ENCODE assay signal across 25 cellular contexts in the genomic region with DNA sequence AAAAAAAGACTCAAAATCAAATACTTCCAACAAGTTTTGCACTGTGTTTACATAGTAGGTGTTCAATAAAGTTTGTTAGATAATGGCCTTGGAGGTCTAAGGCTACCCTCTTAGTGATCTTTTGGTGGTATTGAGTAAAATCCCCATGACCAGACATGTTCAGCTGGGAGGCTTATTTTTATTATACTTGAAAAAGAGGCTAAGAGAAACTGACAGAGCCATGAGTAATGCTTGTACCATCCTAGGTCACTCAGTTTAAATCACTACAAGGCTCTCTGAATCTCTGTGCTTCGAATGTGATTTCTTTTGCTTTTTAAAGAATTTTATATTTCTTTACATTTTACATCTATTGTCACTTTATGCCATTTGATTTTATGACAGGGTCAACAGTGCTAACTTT.
DNase-seq lines count a peak whose midpoint lies in the region; ATAC-seq and TF ChIP-seq lines count a peak whose summit lies in the region.
"Had no signal": no experiment of that assay in that cellular context is flagged by ENCODE, and none has a peak within 500 bp of the region (broad histone marks: within the 10 kb centered on the region; RNA-seq: fewer than 3 reads in every experiment).

No MANE protein-coding gene starts in this region.

- H3K4me1 Mint-ChIP-seq in GM23338: no peaks in the 10 kb centered on the region
- H3K4me1 Mint-ChIP-seq: activated CD4-positive, alpha-beta memory T cell treated with anti-CD3 and anti-CD28 coated beads, Interleukin-2, amount 10 ng/mL, durations not matched to agents 7 days and 5 days; T-helper 17 cell had no signal

- no peak overlapping the region for H3K4me2 ChIP-seq in GM23338

- H3K79me2 ChIP-seq in GM23338 (replicated peaks; ENCODE audit: insufficient read depth): no peaks in the 10 kb centered on the region

- H3K27me3 ChIP-seq in GM23338 (ENCODE audit: insufficient read depth): no peaks in the 10 kb centered on the region
- H3K27me3 ChIP-seq: ascending aorta, colonic mucosa, uterus had no signal

- no peaks in the 10 kb centered on the region for H3K36me3 ChIP-seq in GM23338 (ENCODE audit: insufficient read depth)
- H3K36me3 ChIP-seq: ascending aorta, colonic mucosa, uterus had no signal

- no peak for ATAC-seq in GM23338
- ATAC-seq: left colon, T-helper 17 cell had no signal

- no peak overlapping the region for H3K4me3 Mint-ChIP-seq in GM23338
- H3K4me3 Mint-ChIP-seq: activated CD4-positive, alpha-beta memory T cell treated with anti-CD3 and anti-CD28 coated beads, Interleukin-2, amount 10 ng/mL, durations not matched to agents 7 days and 5 days; CD4-positive, alpha-beta T cell; T-helper 17 cell had no signal

- peak; percentile 65 for DNase-seq in EL
- DNase-seq in RPMI7951 (ENCODE audit: low read depth): peak; percentile 43
- peak; percentile 37 for DNase-seq in dedifferentiated amniotic fluid mesenchymal stem cell (ENCODE audit: extremely low spot score)
- peak; percentile 64 for DNase-seq in myocyte (ENCODE audit: low read depth)
- DNase-seq in GM23338 (ENCODE audit: low spot score): no peak
- DNase-seq in hepatic stellate cell (ENCODE audit: low spot score): no peak
- no peak for DNase-seq in NCI-H1417 (lab: John Stamatoyannopoulos, UW)
- DNase-seq in mesenteric fat pad (ENCODE audit: low spot score): no peak
- DNase-seq: activated CD4-positive, alpha-beta memory T cell treated with anti-CD3 and anti-CD28 coated beads, Interleukin-2, amount 10 ng/mL, durations not matched to agents 7 days and 5 days; activated naive CD4-positive, alpha-beta T cell treated with Interleukin-2 at 50 U/mL for 16 hours; activated T-cell treated with anti-CD3 and anti-CD28 coated beads, Interleukin-2, amount 50 U/mL, for 1 hour; CD4-positive, alpha-beta T cell; colonic mucosa; KG1; left colon; midbrain; NCI-H1048; NCI-H2081; NCI-H510A; retina; SHP77; T-helper 17 cell; uterus had no signal

- no peaks in the 10 kb centered on the region for H3K4me1 ChIP-seq in GM23338 (ENCODE audit: insufficient read depth)
- H3K4me1 ChIP-seq: colonic mucosa, uterus had no signal

- no peaks in the 10 kb centered on the region for H3K9me2 ChIP-seq in GM23338 (ENCODE audit: insufficient read depth)

- no peaks in the 10 kb centered on the region for H3K36me3 Mint-ChIP-seq in GM23338 (ENCODE audit: low read depth)

- no peaks in the 10 kb centered on the region for H4K20me1 ChIP-seq in GM23338 (replicated peaks; ENCODE audit: insufficient read depth)

- H2AFZ ChIP-seq in GM23338: no peak overlapping the region

- no peak for TF ChIP-seq CTCF in GM23338 (conservative IDR thresholded peaks at IDR 0.05; ENCODE audit: low read depth in 2 of 2)

- no peaks in the 10 kb centered on the region for H3K9me3 Mint-ChIP-seq in GM23338
- H3K9me3 Mint-ChIP-seq: CD4-positive, alpha-beta T cell had no signal

- no peak overlapping the region for H3K27ac Mint-ChIP-seq in GM23338
- H3K27ac Mint-ChIP-seq: activated CD4-positive, alpha-beta memory T cell treated with anti-CD3 and anti-CD28 coated beads, Interleukin-2, amount 10 ng/mL, durations not matched to agents 7 days and 5 days; CD4-positive, alpha-beta T cell; T-helper 17 cell had no signal

- peaks cover 3% of the 10 kb centered on the region for H3K27me3 Mint-ChIP-seq in GM23338 (ENCODE audit: insufficient read depth, low read depth, poor library complexity)
- H3K27me3 Mint-ChIP-seq: activated CD4-positive, alpha-beta memory T cell treated with anti-CD3 and anti-CD28 coated beads, Interleukin-2, amount 10 ng/mL, durations not matched to agents 7 days and 5 days; CD4-positive, alpha-beta T cell; T-helper 17 cell had no signal

- no peaks in the 10 kb centered on the region for H3F3A ChIP-seq in GM23338 (replicated peaks; ENCODE audit: low read depth)

- no peak overlapping the region for H3K27ac ChIP-seq in GM23338 (ENCODE audit: low read depth)
- H3K27ac ChIP-seq: ascending aorta, colonic mucosa, uterus, VCaP had no signal

- no peak overlapping the region for H3K4me3 ChIP-seq in GM23338
- H3K4me3 ChIP-seq: ascending aorta, colonic mucosa, uterus had no signal

TF ChIP-seq in GM23338, 12 proteins besides CTCF, POLR2A, EP300 and RAD21 (continues in another document):
- TF ChIP-seq CREB1 (CRISPR knock-in tag; IDR thresholded peaks at IDR 0.05; ENCODE audit: low read depth): no peak
- TF ChIP-seq JUNB (IDR thresholded peaks at IDR 0.05; ENCODE audit: unreplicated experiment): no peak
- no peak for TF ChIP-seq EZH2phosphoT487 (IDR thresholded peaks at IDR 0.05; ENCODE audit: unreplicated experiment)
- TF ChIP-seq ZNF331 (CRISPR knock-in tag; IDR thresholded peaks at IDR 0.05; ENCODE audit: low read depth): no peak
- TF ChIP-seq REST (IDR thresholded peaks at IDR 0.05; ENCODE audit: unreplicated experiment): no peak

Comparison
In these comparisons a context has a peak if more than half of its experiments do, and no peak if none do; other contexts are left out.
1. DNase-seq: peak in EL (single experiment), RPMI7951 (single experiment), dedifferentiated amniotic fluid mesenchymal stem cell (single experiment) and myocyte (single experiment); none in GM23338 (single experiment), hepatic stellate cell (single experiment), NCI-H1417 (0 of 3) and mesenteric fat pad (single experiment).